Comparison of ENCODE assay signal across 10 cellular contexts in genomic region chr5:35924122-35924949, GRCh38. TPM values are rescaled to one million over a fixed set of nuclear protein-coding genes. Genes with fewer than 3 reads are reported as not detected.
DNase-seq lines count a peak whose midpoint lies in the region; ATAC-seq and TF ChIP-seq lines count a peak whose summit lies in the region.
"Had no signal": no experiment of that assay in that cellular context is flagged by ENCODE, and none has a peak within 500 bp of the region (broad histone marks: within the 10 kb centered on the region; RNA-seq: fewer than 3 reads in every experiment).

No MANE protein-coding gene starts in this region.

- H3K4me1 Mint-ChIP-seq in activated T-cell treated with anti-CD3 and anti-CD28 coated beads, Interleukin-2, amount 50 U/mL, for 24 hours (ENCODE audit: low read depth): peaks cover 46% of the 10 kb centered on the region
- H3K4me1 Mint-ChIP-seq in GM23338: peaks cover 5% of the 10 kb centered on the region; the same call in 2 of the 3 replicates

- peaks cover 4% of the 10 kb centered on the region for H3K9me3 Mint-ChIP-seq in activated T-cell treated with anti-CD3 and anti-CD28 coated beads, Interleukin-2, amount 50 U/mL, for 24 hours
- peaks cover 3% of the 10 kb centered on the region; the same call in 1 of the 3 replicates for H3K9me3 Mint-ChIP-seq in GM23338

- H3K9me3 ChIP-seq in effector memory CD4-positive, alpha-beta T cell (ENCODE audit: control insufficient read depth, low read length): no peaks in the 10 kb centered on the region
- H3K9me3 ChIP-seq: esophagus squamous epithelium had no signal

- DNase-seq in activated T-cell treated with anti-CD3 and anti-CD28 coated beads, Interleukin-2, amount 50 U/mL, for 24 hours: no peak
- DNase-seq in activated T-cell treated with anti-CD3 and anti-CD28 coated beads, Interleukin-2, amount 50 U/mL, for 1 hour: no peak
- peak; percentile 24 for DNase-seq in RWPE1 (ENCODE audit: low spot score)
- DNase-seq in effector memory CD4-positive, alpha-beta T cell: no peak
- no peak for DNase-seq in stimulated activated naive CD8-positive, alpha-beta T cell treated with anti-CD3 and anti-CD28 coated beads, Interleukin-15, Interleukin-2, amounts not matched to agents 100 U/mL and 50 U/mL, for 24 hours
- DNase-seq in GM23338 (ENCODE audit: low spot score): no peak
- DNase-seq in cerebellum (ENCODE audit: low spot score): no peak
- DNase-seq: esophagus squamous epithelium had no signal

- peak overlapping the region; percentile 72 for H3K4me3 Mint-ChIP-seq in activated T-cell treated with anti-CD3 and anti-CD28 coated beads, Interleukin-2, amount 50 U/mL, for 24 hours
- H3K4me3 Mint-ChIP-seq in GM23338: no peak overlapping the region

- no peaks in the 10 kb centered on the region for H3K79me2 ChIP-seq in GM23338 (replicated peaks; ENCODE audit: insufficient read depth)

- POLR2A ChIA-PET in RWPE1 (lab: Yijun Ruan, JAX; ENCODE audit: low non-redundant PET): no interaction called here

- peak overlapping the region; percentile 92 for H3K27ac Mint-ChIP-seq in activated T-cell treated with anti-CD3 and anti-CD28 coated beads, Interleukin-2, amount 50 U/mL, for 24 hours
- H3K27ac Mint-ChIP-seq in GM23338: no peak overlapping the region

- H2AFZ ChIP-seq in GM23338: no peak overlapping the region

- H3F3A ChIP-seq in GM23338 (replicated peaks; ENCODE audit: low read depth): no peaks in the 10 kb centered on the region

- H4K20me1 ChIP-seq in GM23338 (replicated peaks; ENCODE audit: insufficient read depth): no peaks in the 10 kb centered on the region

- no peak overlapping the region; the same call in 1 of the 2 replicates for H3K4me2 ChIP-seq in GM23338

- no peak for TF ChIP-seq CTCF in RWPE1 (conservative IDR thresholded peaks at IDR 0.05; ENCODE audit: low read depth)
- TF ChIP-seq CTCF in GM23338 (conservative IDR thresholded peaks at IDR 0.05; ENCODE audit: low read depth in 2 of 2): no peak

- H3K27ac ChIP-seq in RWPE1 (peak overlapping the region; percentile 76), GM23338 (ENCODE audit: low read depth) (no peak overlapping the region)
- H3K27ac ChIP-seq in effector memory CD4-positive, alpha-beta T cell (ENCODE audit: insufficient read depth, low read length, poor library complexity, severe bottlenecking): peak overlapping the region; percentile 4
- H3K27ac ChIP-seq: esophagus squamous epithelium had no signal

- H3K4me3 ChIP-seq in effector memory CD4-positive, alpha-beta T cell (ENCODE audit: insufficient read depth, low read depth, low read length, poor library complexity, severe bottlenecking): no peak overlapping the region
- H3K4me3 ChIP-seq in GM23338: no peak overlapping the region
- H3K4me3 ChIP-seq: esophagus squamous epithelium had no signal

- peaks cover 1% of the 10 kb centered on the region for H3K36me3 Mint-ChIP-seq in activated T-cell treated with anti-CD3 and anti-CD28 coated beads, Interleukin-2, amount 50 U/mL, for 24 hours (ENCODE audit: low read depth)
- no peaks in the 10 kb centered on the region for H3K36me3 Mint-ChIP-seq in GM23338 (ENCODE audit: low read depth)

- H3K36me3 ChIP-seq in effector memory CD4-positive, alpha-beta T cell (ENCODE audit: control insufficient read depth, insufficient read depth, low read length): no peaks in the 10 kb centered on the region
- no peaks in the 10 kb centered on the region for H3K36me3 ChIP-seq in GM23338 (ENCODE audit: insufficient read depth)
- H3K36me3 ChIP-seq: esophagus squamous epithelium had no signal

- peaks cover 8% of the 10 kb centered on the region for H3K27me3 Mint-ChIP-seq in activated T-cell treated with anti-CD3 and anti-CD28 coated beads, Interleukin-2, amount 50 U/mL, for 24 hours
- H3K27me3 Mint-ChIP-seq in GM23338 (ENCODE audit: insufficient read depth, low read depth, poor library complexity): peaks cover 27% of the 10 kb centered on the region

- peak; percentile 12 for ATAC-seq in stimulated activated naive CD8-positive, alpha-beta T cell treated with anti-CD3 and anti-CD28 coated beads, Interleukin-15, Interleukin-2, amounts not matched to agents 100 U/mL and 50 U/mL, for 24 hours
- ATAC-seq in GM23338 (no peak), HG02798 (IDR thresholded peaks at IDR 0.05; ENCODE audit: poor library complexity, unreplicated experiment) (no peak)

- H3K9me2 ChIP-seq in GM23338 (ENCODE audit: insufficient read depth): no peaks in the 10 kb centered on the region

- CTCF ChIA-PET in RWPE1 (lab: Yijun Ruan, JAX): interaction anchor here (0.7 to 5.1 kb wide), 12 partner anchors 14 to 1161 kb away, joined by 3 to 43 read pairs (median 4); partner anchors contain the start of gene CAPSL

- H3K27me3 ChIP-seq in effector memory CD4-positive, alpha-beta T cell (replicated peaks; ENCODE audit: control insufficient read depth, insufficient read depth, low read length, poor library complexity, severe bottlenecking): no peaks in the 10 kb centered on the region
- peaks cover 26% of the 10 kb centered on the region for H3K27me3 ChIP-seq in GM23338 (ENCODE audit: insufficient read depth)

- peaks cover 15% of the 10 kb centered on the region for H3K4me1 ChIP-seq in effector memory CD4-positive, alpha-beta T cell (ENCODE audit: control insufficient read depth, insufficient read depth, low read length, poor library complexity, severe bottlenecking)
- H3K4me1 ChIP-seq in GM23338 (ENCODE audit: insufficient read depth): no peaks in the 10 kb centered on the region

TF ChIP-seq in GM23338, 12 proteins besides CTCF, POLR2A, EP300 and RAD21 (continues in another document):
- no peak for TF ChIP-seq EZH2 (IDR thresholded peaks at IDR 0.05; ENCODE audit: low read depth, unreplicated experiment)
- no peak for TF ChIP-seq CREB1 (CRISPR knock-in tag; IDR thresholded peaks at IDR 0.05; ENCODE audit: low read depth)
- TF ChIP-seq NANOG (IDR thresholded peaks at IDR 0.05; ENCODE audit: borderline replicate concordance): no peak
- TF ChIP-seq STAT1 (IDR thresholded peaks at IDR 0.05; ENCODE audit: unreplicated experiment): no peak
- TF ChIP-seq ZNF331 (CRISPR knock-in tag; IDR thresholded peaks at IDR 0.05; ENCODE audit: low read depth): no peak
- TF ChIP-seq, protein P1, sequence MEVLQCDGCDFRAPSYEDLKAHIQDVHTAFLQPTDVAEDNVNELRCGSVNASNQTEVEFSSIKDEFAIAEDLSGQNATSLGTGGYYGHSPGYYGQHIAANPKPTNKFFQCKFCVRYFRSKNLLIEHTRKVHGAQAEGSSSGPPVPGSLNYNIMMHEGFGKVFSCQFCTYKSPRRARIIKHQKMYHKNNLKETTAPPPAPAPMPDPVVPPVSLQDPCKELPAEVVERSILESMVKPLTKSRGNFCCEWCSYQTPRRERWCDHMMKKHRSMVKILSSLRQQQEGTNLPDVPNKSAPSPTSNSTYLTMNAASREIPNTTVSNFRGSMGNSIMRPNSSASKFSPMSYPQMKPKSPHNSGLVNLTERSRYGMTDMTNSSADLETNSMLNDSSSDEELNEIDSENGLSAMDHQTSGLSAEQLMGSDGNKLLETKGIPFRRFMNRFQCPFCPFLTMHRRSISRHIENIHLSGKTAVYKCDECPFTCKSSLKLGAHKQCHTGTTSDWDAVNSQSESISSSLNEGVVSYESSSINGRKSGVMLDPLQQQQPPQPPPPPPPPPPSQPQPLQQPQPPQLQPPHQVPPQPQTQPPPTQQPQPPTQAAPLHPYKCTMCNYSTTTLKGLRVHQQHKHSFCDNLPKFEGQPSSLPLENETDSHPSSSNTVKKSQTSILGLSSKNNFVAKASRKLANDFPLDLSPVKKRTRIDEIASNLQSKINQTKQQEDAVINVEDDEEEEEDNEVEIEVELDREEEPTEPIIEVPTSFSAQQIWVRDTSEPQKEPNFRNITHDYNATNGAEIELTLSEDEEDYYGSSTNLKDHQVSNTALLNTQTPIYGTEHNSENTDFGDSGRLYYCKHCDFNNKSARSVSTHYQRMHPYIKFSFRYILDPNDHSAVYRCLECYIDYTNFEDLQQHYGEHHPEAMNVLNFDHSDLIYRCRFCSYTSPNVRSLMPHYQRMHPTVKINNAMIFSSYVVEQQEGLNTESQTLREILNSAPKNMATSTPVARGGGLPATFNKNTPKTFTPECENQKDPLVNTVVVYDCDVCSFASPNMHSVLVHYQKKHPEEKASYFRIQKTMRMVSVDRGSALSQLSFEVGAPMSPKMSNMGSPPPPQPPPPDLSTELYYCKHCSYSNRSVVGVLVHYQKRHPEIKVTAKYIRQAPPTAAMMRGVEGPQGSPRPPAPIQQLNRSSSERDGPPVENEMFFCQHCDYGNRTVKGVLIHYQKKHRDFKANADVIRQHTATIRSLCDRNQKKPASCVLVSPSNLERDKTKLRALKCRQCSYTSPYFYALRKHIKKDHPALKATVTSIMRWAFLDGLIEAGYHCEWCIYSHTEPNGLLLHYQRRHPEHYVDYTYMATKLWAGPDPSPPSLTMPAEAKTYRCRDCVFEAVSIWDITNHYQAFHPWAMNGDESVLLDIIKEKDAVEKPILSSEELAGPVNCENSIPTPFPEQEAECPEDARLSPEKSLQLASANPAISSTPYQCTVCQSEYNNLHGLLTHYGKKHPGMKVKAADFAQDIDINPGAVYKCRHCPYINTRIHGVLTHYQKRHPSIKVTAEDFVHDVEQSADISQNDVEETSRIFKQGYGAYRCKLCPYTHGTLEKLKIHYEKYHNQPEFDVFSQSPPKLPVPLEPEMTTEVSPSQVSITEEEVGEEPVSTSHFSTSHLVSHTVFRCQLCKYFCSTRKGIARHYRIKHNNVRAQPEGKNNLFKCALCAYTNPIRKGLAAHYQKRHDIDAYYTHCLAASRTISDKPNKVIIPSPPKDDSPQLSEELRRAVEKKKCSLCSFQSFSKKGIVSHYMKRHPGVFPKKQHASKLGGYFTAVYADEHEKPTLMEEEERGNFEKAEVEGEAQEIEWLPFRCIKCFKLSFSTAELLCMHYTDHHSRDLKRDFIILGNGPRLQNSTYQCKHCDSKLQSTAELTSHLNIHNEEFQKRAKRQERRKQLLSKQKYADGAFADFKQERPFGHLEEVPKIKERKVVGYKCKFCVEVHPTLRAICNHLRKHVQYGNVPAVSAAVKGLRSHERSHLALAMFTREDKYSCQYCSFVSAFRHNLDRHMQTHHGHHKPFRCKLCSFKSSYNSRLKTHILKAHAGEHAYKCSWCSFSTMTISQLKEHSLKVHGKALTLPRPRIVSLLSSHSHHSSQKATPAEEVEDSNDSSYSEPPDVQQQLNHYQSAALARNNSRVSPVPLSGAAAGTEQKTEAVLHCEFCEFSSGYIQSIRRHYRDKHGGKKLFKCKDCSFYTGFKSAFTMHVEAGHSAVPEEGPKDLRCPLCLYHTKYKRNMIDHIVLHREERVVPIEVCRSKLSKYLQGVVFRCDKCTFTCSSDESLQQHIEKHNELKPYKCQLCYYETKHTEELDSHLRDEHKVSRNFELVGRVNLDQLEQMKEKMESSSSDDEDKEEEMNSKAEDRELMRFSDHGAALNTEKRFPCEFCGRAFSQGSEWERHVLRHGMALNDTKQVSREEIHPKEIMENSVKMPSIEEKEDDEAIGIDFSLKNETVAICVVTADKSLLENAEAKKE (CRISPR knock-in tag; IDR thresholded peaks at IDR 0.05): no peak

RNA-seq across cellular contexts. Expression of gene CAPSL, which starts 14.1 kb away (rescaled TPM):
- total RNA-seq in GM23338 (2014; rRNA removed; shearing (Covaris generic)): not detected in 2 replicates
- polyA plus RNA-seq in GM23338 (2016; fragmentation: Nextera tagmentation; extraction: Ambion mirVana): 0.37 and 0.73 TPM in 2 replicates
- total RNA-seq in cerebellum: 0.64 TPM
- total RNA-seq: esophagus squamous epithelium, mucosa of gallbladder had no signal
